Comparison of ENCODE assay signal across 8 cellular contexts in genomic region chr16:84599528-84600202, GRCh38. TPM values are rescaled to one million over a fixed set of nuclear protein-coding genes. Genes with fewer than 3 reads are reported as not detected.
A peak's percentile ranks its signal among the peaks of the same experiment; 100 is the strongest.
DNase-seq lines count a peak whose midpoint lies in the region; ATAC-seq and TF ChIP-seq lines count a peak whose summit lies in the region.

No MANE protein-coding gene starts in this region.

- TF ChIP-seq EP300 in Ishikawa (IDR thresholded peaks at IDR 0.05; ENCODE audit: borderline replicate concordance) = no peak

- no peaks in the 10 kb centered on the region for H3K9me3 Mint-ChIP-seq in memory B cell

- peak; percentile 43 for ATAC-seq in memory B cell (ENCODE audit: low read depth)

- H3K36me3 Mint-ChIP-seq in memory B cell = peaks cover 17% of the 10 kb centered on the region

- H3K4me3 Mint-ChIP-seq in memory B cell = peak overlapping the region; percentile 90

- H3K4me1 Mint-ChIP-seq in memory B cell = peaks cover 67% of the 10 kb centered on the region

- WGBS in ectodermal cell, 2 experiments = 4 to 5% methylated on average over 12 of the region's 12 CpGs

- no peaks in the 10 kb centered on the region for H3K27me3 ChIP-seq in ectodermal cell (ENCODE audit: control insufficient read depth, insufficient read depth, low read length, poor library complexity, severe bottlenecking)

- peaks cover 67% of the 10 kb centered on the region for H3K4me1 ChIP-seq in ectodermal cell (ENCODE audit: control insufficient read depth, insufficient read depth, low read length)

- peak overlapping the region; percentile 11 for H3K4me3 ChIP-seq in ectodermal cell (ENCODE audit: insufficient read depth, low read depth, low read length)

- peak overlapping the region; percentile 80 for H3K27ac ChIP-seq in ectodermal cell (ENCODE audit: insufficient read depth, low read depth, low read length, poor library complexity, severe bottlenecking)

- no peaks in the 10 kb centered on the region for H3K27me3 Mint-ChIP-seq in memory B cell

- H3K36me3 ChIP-seq in ectodermal cell (ENCODE audit: control insufficient read depth, insufficient read depth, low read length) = no peaks in the 10 kb centered on the region

- no peaks in the 10 kb centered on the region for H3K9me3 ChIP-seq in ectodermal cell (ENCODE audit: control insufficient read depth, low read length)

- no peak for TF ChIP-seq RAD21 in Ishikawa (IDR thresholded peaks at IDR 0.05; ENCODE audit: low read depth)

- peak; percentile 60 to 65 for DNase-seq in activated CD4-positive, alpha-beta T cell treated with anti-CD3 and anti-CD28 coated beads for 4 hours
- DNase-seq in activated CD4-positive, alpha-beta T cell treated with anti-CD3 and anti-CD28 coated beads for 1 hour = no peak
- DNase-seq in activated CD4-positive, CD25-positive, alpha-beta regulatory T cell treated with anti-CD3 and anti-CD28 coated beads, Interleukin-2, amount 50 U/mL, for 72 hours = peak; percentile 51
- DNase-seq in memory B cell (ENCODE audit: low spot score in 2 of 2) = peak in 1 of 2 donors; percentile 50
- peak; percentile 49 to 75 (median 69) for DNase-seq in stimulated activated CD4-positive, alpha-beta T cell treated with anti-CD3 and anti-CD28 coated beads, TNF-alpha, amount 100 ng/mL, for 48 hours (ENCODE audit: low read depth in 3 of 3)
- no peak for DNase-seq in NCI-H2196 treated with DMSO at 0.1 percent for 48 hours (lab: John Stamatoyannopoulos, UW; ENCODE audit: unreplicated experiment)

- H3K27ac Mint-ChIP-seq in memory B cell = peak overlapping the region; percentile 99

TF ChIP-seq in Ishikawa, 13 proteins besides CTCF, POLR2A, EP300 and RAD21:
- TF ChIP-seq CREB1 (IDR thresholded peaks at IDR 0.05; ENCODE audit: low read depth) (no peak), FOXM1 (IDR thresholded peaks at IDR 0.05; ENCODE audit: borderline replicate concordance, low read depth) (no peak), YY1 (IDR thresholded peaks at IDR 0.05; ENCODE audit: low read depth) (no peak), EGR1 (IDR thresholded peaks at IDR 0.05) (0 out of 2 replicates have a peak, but pooled peaks have one; percentile 6), REST (IDR thresholded peaks at IDR 0.05; ENCODE audit: low read depth) (no peak), CEBPB (IDR thresholded peaks at IDR 0.05) (no peak)
- TF ChIP-seq, protein P1, sequence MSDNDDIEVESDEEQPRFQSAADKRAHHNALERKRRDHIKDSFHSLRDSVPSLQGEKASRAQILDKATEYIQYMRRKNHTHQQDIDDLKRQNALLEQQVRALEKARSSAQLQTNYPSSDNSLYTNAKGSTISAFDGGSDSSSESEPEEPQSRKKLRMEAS (IDR thresholded peaks at IDR 0.05) = no peak

RNA-seq across cellular contexts. Expression of gene COTL1, which starts 18.2 kb away (rescaled TPM):
- polyA plus RNA-seq in ectodermal cell (2013, experiment 1 of 4) = 228 TPM
- 192 TPM for polyA plus RNA-seq in ectodermal cell (2013, experiment 2 of 4)
- 157 TPM for polyA plus RNA-seq in ectodermal cell (2013, experiment 3 of 4)
- 160 TPM for polyA plus RNA-seq in ectodermal cell (2013, experiment 4 of 4)

RNA-seq across cellular contexts. Expression of gene KLHL36, which starts 48.6 kb away (rescaled TPM):
- 15.5 TPM for polyA plus RNA-seq in ectodermal cell (2013, experiment 1 of 4)
- polyA plus RNA-seq in ectodermal cell (2013, experiment 2 of 4) = 14.2 TPM
- polyA plus RNA-seq in ectodermal cell (2013, experiment 3 of 4) = 13.1 TPM
- 13.5 TPM for polyA plus RNA-seq in ectodermal cell (2013, experiment 4 of 4)

Comparison
In these comparisons a context has a peak if more than half of its experiments do, and no peak if none do; other contexts are left out.
1. DNase-seq: peak in activated CD4-positive, alpha-beta T cell treated with anti-CD3 and anti-CD28 coated beads for 4 hours (2 of 2), activated CD4-positive, CD25-positive, alpha-beta regulatory T cell treated with anti-CD3 and anti-CD28 coated beads, Interleukin-2, amount 50 U/mL, for 72 hours (single experiment) and stimulated activated CD4-positive, alpha-beta T cell treated with anti-CD3 and anti-CD28 coated beads, TNF-alpha, amount 100 ng/mL, for 48 hours (3 of 3); none in activated CD4-positive, alpha-beta T cell treated with anti-CD3 and anti-CD28 coated beads for 1 hour (single experiment) and NCI-H2196 treated with DMSO at 0.1 percent for 48 hours (single experiment).